ENCODE assay signal across 8 cellular contexts in genomic region chr6:144104898-144105487, GRCh38. TPM values are rescaled to one million over a fixed set of nuclear protein-coding genes. Genes with fewer than 3 reads are reported as not detected.
DNase-seq lines count a peak whose midpoint lies in the region; ATAC-seq and TF ChIP-seq lines count a peak whose summit lies in the region.

No MANE protein-coding gene starts in this region.

- no peak overlapping the region for H3K4me3 ChIP-seq in RWPE2 (ENCODE audit: severe bottlenecking)
- no peak overlapping the region for H3K4me3 ChIP-seq in aorta (ENCODE audit: low read length in 2 of 2)

- DNase-seq in stimulated activated CD4-positive, alpha-beta T cell treated with anti-CD3 and anti-CD28 coated beads, Interleukin-15, amount 100 ng/mL, for 24 hours = peak; percentile 20
- DNase-seq in stimulated activated CD4-positive, alpha-beta T cell treated with anti-CD3 and anti-CD28 coated beads, Interleukin-12 subunit alpha, Interleukin-12 subunit beta, amount 100 ng/mL, for 4 hours = no peak
- DNase-seq in Kasumi-1 (lab: John Stamatoyannopoulos, UW) = peak; percentile 67 to 89
- no peak for DNase-seq in RWPE2 (ENCODE audit: low spot score)
- DNase-seq in dermis blood vessel endothelial cell = peak; percentile 90
- peak; percentile 85 for DNase-seq in medulla oblongata (ENCODE audit: extremely low spot score)
- DNase-seq in aorta = no peak

- H3K27ac ChIP-seq in RWPE2 (ENCODE audit: poor library complexity, severe bottlenecking) (no peak overlapping the region), aorta (ENCODE audit: low read depth in 1 of 2, low read length in 2 of 2) (no peak overlapping the region)

- 1 to 2% methylated on average over 2 of the region's 2 CpGs for WGBS in aorta, 2 donors

- H3K4me1 ChIP-seq in RWPE2 (ENCODE audit: insufficient read depth, poor library complexity, severe bottlenecking) = no peaks in the 10 kb centered on the region
- H3K4me1 ChIP-seq in aorta (ENCODE audit: control insufficient read depth in 1 of 2, insufficient read depth in 2 of 2, low read length in 2 of 2) = no peaks in the 10 kb centered on the region

- H3K27me3 ChIP-seq in RWPE2 (ENCODE audit: insufficient read depth, poor library complexity, severe bottlenecking) = no peaks in the 10 kb centered on the region
- no peaks in the 10 kb centered on the region for H3K27me3 ChIP-seq in aorta (ENCODE audit: control insufficient read depth in 1 of 2, insufficient read depth in 2 of 2, low read length in 1 of 2)

- H3K36me3 ChIP-seq in RWPE2 (ENCODE audit: low read depth) (no peaks in the 10 kb centered on the region), aorta (ENCODE audit: control insufficient read depth in 1 of 2, insufficient read depth in 2 of 2, low read length in 1 of 2) (no peaks in the 10 kb centered on the region)

- ATAC-seq in GM21723 (IDR thresholded peaks at IDR 0.05; ENCODE audit: unreplicated experiment) (peak; percentile 91), RWPE2 (ENCODE audit: low read depth) (peak; percentile 82), aorta (ENCODE audit: low FRiP score) (peak; percentile 85)

- TF ChIP-seq CTCF in RWPE2 (IDR thresholded peaks at IDR 0.05; ENCODE audit: poor library complexity, severe bottlenecking) = peak; percentile 90

- intact Hi-C loops in aorta (cut with DNase I) = loop anchor here (1.0 to 10.0 kb wide), 4 partner anchors 111 to 377 kb away; partner anchors contain the start of gene UTRN (in 1 of the 2)

- H3K9me3 ChIP-seq in RWPE2 (ENCODE audit: severe bottlenecking) (no peaks in the 10 kb centered on the region), aorta (ENCODE audit: control insufficient read depth, low read length) (no peaks in the 10 kb centered on the region)

RNA-seq across cellular contexts. Expression of gene SF3B5, which starts 9.6 kb away (rescaled TPM):
- total RNA-seq in dermis blood vessel endothelial cell (69.7 and 124 TPM in 2 replicates), aorta (10 to 100 TPM; 75.2 to 82.4 TPM)
- polyA plus RNA-seq in aorta = 100 to 1,000 TPM; 152 to 183 TPM

RNA-seq across cellular contexts. Expression of gene STX11, which starts 45.3 kb away (rescaled TPM):
- total RNA-seq in dermis blood vessel endothelial cell (16.7 and 17.2 TPM in 2 replicates), aorta (1 to 10 TPM; 6.5 to 7.0 TPM)
- 1 to 10 TPM; 2.0 to 4.6 TPM for polyA plus RNA-seq in aorta

Comparison
In these comparisons a context has a peak if more than half of its experiments do, and no peak if none do; other contexts are left out.
1. DNase-seq: peak in stimulated activated CD4-positive, alpha-beta T cell treated with anti-CD3 and anti-CD28 coated beads, Interleukin-15, amount 100 ng/mL, for 24 hours (single experiment), Kasumi-1 (2 of 2), dermis blood vessel endothelial cell (single experiment) and medulla oblongata (single experiment); none in stimulated activated CD4-positive, alpha-beta T cell treated with anti-CD3 and anti-CD28 coated beads, Interleukin-12 subunit alpha, Interleukin-12 subunit beta, amount 100 ng/mL, for 4 hours (single experiment), RWPE2 (single experiment) and aorta (0 of 2).
2. Peak in every context shown above with its lines, with median percentiles within 50 percentile points of each other: ATAC-seq.